18 cellular contexts compared by ENCODE assay signal in the genomic region with DNA sequence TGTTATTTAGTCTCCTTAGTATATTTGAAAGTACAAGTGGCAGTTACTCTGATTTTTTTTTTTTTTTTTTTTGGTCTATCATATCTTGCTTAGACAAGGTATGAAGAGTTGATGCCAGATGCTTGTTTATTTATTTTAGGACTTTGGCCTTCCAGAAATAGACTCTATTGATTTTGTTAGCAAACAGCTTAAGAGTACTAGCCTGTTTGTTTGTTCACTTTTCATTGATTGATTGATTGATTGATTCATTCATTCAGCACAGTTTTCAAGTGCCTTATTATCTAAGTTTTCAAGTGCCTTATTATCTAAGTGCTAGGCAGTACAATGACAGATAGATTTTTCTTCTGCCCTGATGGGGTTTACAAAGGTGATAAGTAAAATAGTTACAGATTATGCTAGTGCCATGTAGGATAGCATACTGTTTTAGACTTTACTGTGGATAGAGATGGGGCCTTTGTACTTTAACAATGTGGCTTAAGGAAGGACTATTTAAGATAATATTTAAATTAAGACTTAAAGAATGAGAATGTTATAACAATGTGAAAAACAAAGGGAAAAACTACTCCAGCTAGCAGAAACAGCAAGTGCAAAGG.
"Had no signal": no experiment of that assay in that cellular context is flagged by ENCODE, and none has a peak within 500 bp of the region (broad histone marks: within the 10 kb centered on the region; RNA-seq: fewer than 3 reads in every experiment).

No MANE protein-coding gene starts in this region.

- H3K4me1 ChIP-seq: esophagus squamous epithelium, gastrocnemius medialis had no signal

- H3K27me3 ChIP-seq: esophagus squamous epithelium, gastrocnemius medialis, neutrophil, ovary had no signal

- H3K36me3 ChIP-seq: ovary, thoracic aorta had no signal

- ATAC-seq: activated T-helper 17 cell treated with anti-CD3 and anti-CD28 coated beads, Interleukin-2, amount 50 U/mL, for 72 hours; gastrocnemius medialis; right cardiac atrium; stimulated activated memory B cell treated with anti-CD40 and anti-IgM and Interleukin-4, amounts not matched to agents 10 μg/mL and 1 μg/mL and 100 μg/mL, for 72 hours had no signal

- DNase-seq: activated CD4-positive, alpha-beta T cell treated with anti-CD3 and anti-CD28 coated beads for 1 hour; activated naive CD8-positive, alpha-beta T cell treated with anti-CD3 and anti-CD28 coated beads for 36 hours; activated T-cell treated with anti-CD3 and anti-CD28 coated beads, Interleukin-2, amount 50 U/mL, for 1 hour; cerebellar nuclear complex; cortex of kidney; endodermal cell; esophagus squamous epithelium; gastrocnemius medialis; hippocampal formation; ovary; right cardiac atrium; stimulated activated CD4-positive, alpha-beta T cell treated with anti-CD3 and anti-CD28 coated beads, Interleukin-2, amount 100 ng/mL, for 24 hours; T-helper 1 cell had no signal

- H3K27ac ChIP-seq: esophagus squamous epithelium, gastrocnemius medialis, neutrophil, ovary, skin epidermis, thoracic aorta had no signal

- H3K9me3 ChIP-seq: esophagus squamous epithelium, gastrocnemius medialis, neutrophil, ovary, thoracic aorta had no signal

- H3K4me3 ChIP-seq: esophagus squamous epithelium, gastrocnemius medialis, ovary, skin epidermis, thoracic aorta had no signal
